21 cellular contexts compared by ENCODE assay signal in genomic region chr9:21752003-21752402, GRCh38.
"Had no signal": no experiment of that assay in that cellular context is flagged by ENCODE, and none has a peak within 500 bp of the region (broad histone marks: within the 10 kb centered on the region; RNA-seq: fewer than 3 reads in every experiment).

No MANE protein-coding gene starts in this region.

- H3K4me3 Mint-ChIP-seq: activated CD4-positive, alpha-beta memory T cell treated with anti-CD3 and anti-CD28 coated beads for 36 hours; activated naive CD8-positive, alpha-beta T cell treated with anti-CD3 and anti-CD28 coated beads, Interleukin-2, amount 10 ng/mL, durations not matched to agents 7 days and 5 days; activated T-helper 17 cell treated with anti-CD3 and anti-CD28 coated beads, Interleukin-2, amount 50 U/mL, for 72 hours; nephron; stimulated activated naive CD8-positive, alpha-beta T cell treated with anti-CD3 and anti-CD28 coated beads, Interleukin-15, Interleukin-2, amounts not matched to agents 100 ng/mL and 50 ng/mL, for 24 hours; T-helper 17 cell had no signal

- H3K4me1 Mint-ChIP-seq: activated naive CD8-positive, alpha-beta T cell treated with anti-CD3 and anti-CD28 coated beads, Interleukin-2, amount 10 ng/mL, durations not matched to agents 7 days and 5 days; activated T-helper 17 cell treated with anti-CD3 and anti-CD28 coated beads, Interleukin-2, amount 50 U/mL, for 72 hours; nephron had no signal

- H3K9me3 Mint-ChIP-seq: activated CD4-positive, alpha-beta memory T cell treated with anti-CD3 and anti-CD28 coated beads for 36 hours; activated T-helper 17 cell treated with anti-CD3 and anti-CD28 coated beads, Interleukin-2, amount 50 U/mL, for 72 hours; nephron; stimulated activated naive CD8-positive, alpha-beta T cell treated with anti-CD3 and anti-CD28 coated beads, Interleukin-15, Interleukin-2, amounts not matched to agents 100 ng/mL and 50 ng/mL, for 24 hours had no signal

- H3K4me1 ChIP-seq: lower lobe of right lung, prostate gland, tibial nerve, uterus had no signal

- H3K27ac Mint-ChIP-seq: activated CD4-positive, alpha-beta memory T cell treated with anti-CD3 and anti-CD28 coated beads for 36 hours; activated naive CD8-positive, alpha-beta T cell treated with anti-CD3 and anti-CD28 coated beads, Interleukin-2, amount 10 ng/mL, durations not matched to agents 7 days and 5 days; activated T-helper 17 cell treated with anti-CD3 and anti-CD28 coated beads, Interleukin-2, amount 50 U/mL, for 72 hours; nephron; stimulated activated naive CD8-positive, alpha-beta T cell treated with anti-CD3 and anti-CD28 coated beads, Interleukin-15, Interleukin-2, amounts not matched to agents 100 ng/mL and 50 ng/mL, for 24 hours; T-helper 17 cell had no signal

- H3K4me3 ChIP-seq: dorsolateral prefrontal cortex, lower lobe of right lung, prostate gland, tibial nerve, uterus had no signal

- H3K27ac ChIP-seq: dorsolateral prefrontal cortex, lower lobe of right lung, prostate gland, tibial nerve, uterus had no signal

- H3K27me3 ChIP-seq: tibial nerve, uterus had no signal

- H3K36me3 ChIP-seq: lower lobe of right lung, prostate gland, tibial nerve, uterus had no signal

- H3K9me3 ChIP-seq: lower lobe of right lung, prostate gland, tibial nerve, uterus had no signal

- ATAC-seq: activated T-helper 17 cell treated with anti-CD3 and anti-CD28 coated beads, Interleukin-2, amount 50 U/mL, for 72 hours; left colon; lower lobe of right lung; right cardiac atrium; T-helper 17 cell had no signal

- DNase-seq: activated CD4-positive, alpha-beta memory T cell treated with anti-CD3 and anti-CD28 coated beads for 36 hours; activated CD4-positive, alpha-beta T cell treated with anti-CD3 and anti-CD28 coated beads for 4 hours; activated naive CD4-positive, alpha-beta T cell treated with Interleukin-2 at 50 U/mL for 16 hours; activated naive CD8-positive, alpha-beta T cell treated with anti-CD3 and anti-CD28 coated beads, Interleukin-2, amount 10 ng/mL, durations not matched to agents 7 days and 5 days; activated T-cell treated with anti-CD3 and anti-CD28 coated beads for 4 hours; amygdala; dorsolateral prefrontal cortex; foreskin melanocyte; glutamatergic neuron; hippocampal formation; left colon; lower lobe of right lung; right cardiac atrium; stimulated activated CD4-positive, alpha-beta T cell treated with anti-CD3 and anti-CD28 coated beads, Interleukin-2, amount 100 ng/mL, for 24 hours; T-helper 17 cell; uterus had no signal

- H3K36me3 Mint-ChIP-seq: activated CD4-positive, alpha-beta memory T cell treated with anti-CD3 and anti-CD28 coated beads for 36 hours had no signal
